8 cellular contexts compared by ENCODE assay signal in the genomic region with DNA sequence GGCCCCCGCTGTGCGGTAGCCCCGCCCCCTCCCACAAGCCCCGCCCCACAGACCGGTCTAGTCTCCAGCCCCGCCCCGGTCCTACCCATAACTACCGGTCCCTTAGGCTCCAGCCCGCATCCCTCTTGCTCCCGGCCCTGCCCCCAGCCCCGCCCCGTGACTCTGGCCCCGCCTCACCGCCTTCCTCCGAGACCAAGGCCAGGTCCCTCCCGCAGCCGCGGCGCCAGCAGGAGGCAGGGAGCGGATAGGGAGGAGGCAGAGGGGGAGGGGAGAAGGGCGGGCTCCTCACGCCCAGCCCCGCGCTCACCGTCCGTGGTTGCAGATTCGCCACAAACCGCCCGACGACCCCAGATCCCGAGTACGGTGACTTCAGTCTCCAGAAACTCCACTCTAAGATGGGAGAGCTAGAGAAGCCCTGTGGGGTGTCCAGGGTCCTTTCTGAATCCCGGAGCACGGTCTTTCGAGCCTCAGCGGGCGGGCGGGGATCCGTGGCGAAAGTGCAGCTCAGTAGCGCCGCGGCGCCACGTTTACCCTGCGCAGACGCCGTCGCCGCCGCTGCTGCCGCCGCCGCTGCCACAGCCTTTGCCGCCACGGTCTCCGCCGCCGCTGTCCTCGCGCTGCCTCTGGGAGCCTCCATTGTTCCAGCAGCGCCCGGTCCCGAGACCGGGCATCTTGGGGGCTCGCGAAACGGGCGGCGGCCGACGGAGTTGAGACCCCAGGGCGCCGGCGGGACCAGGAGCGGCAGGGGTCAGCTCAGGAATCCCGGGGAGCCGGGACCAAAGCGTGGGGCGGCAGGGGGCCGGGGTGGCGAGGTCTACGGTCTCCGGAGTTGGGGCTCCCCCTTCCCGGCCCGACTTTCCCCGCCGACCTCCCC. TPM values are rescaled to one million over a fixed set of nuclear protein-coding genes. Genes with fewer than 3 reads are reported as not detected.
DNase-seq lines count a peak whose midpoint lies in the region; ATAC-seq and TF ChIP-seq lines count a peak whose summit lies in the region.

A gene with protein sequence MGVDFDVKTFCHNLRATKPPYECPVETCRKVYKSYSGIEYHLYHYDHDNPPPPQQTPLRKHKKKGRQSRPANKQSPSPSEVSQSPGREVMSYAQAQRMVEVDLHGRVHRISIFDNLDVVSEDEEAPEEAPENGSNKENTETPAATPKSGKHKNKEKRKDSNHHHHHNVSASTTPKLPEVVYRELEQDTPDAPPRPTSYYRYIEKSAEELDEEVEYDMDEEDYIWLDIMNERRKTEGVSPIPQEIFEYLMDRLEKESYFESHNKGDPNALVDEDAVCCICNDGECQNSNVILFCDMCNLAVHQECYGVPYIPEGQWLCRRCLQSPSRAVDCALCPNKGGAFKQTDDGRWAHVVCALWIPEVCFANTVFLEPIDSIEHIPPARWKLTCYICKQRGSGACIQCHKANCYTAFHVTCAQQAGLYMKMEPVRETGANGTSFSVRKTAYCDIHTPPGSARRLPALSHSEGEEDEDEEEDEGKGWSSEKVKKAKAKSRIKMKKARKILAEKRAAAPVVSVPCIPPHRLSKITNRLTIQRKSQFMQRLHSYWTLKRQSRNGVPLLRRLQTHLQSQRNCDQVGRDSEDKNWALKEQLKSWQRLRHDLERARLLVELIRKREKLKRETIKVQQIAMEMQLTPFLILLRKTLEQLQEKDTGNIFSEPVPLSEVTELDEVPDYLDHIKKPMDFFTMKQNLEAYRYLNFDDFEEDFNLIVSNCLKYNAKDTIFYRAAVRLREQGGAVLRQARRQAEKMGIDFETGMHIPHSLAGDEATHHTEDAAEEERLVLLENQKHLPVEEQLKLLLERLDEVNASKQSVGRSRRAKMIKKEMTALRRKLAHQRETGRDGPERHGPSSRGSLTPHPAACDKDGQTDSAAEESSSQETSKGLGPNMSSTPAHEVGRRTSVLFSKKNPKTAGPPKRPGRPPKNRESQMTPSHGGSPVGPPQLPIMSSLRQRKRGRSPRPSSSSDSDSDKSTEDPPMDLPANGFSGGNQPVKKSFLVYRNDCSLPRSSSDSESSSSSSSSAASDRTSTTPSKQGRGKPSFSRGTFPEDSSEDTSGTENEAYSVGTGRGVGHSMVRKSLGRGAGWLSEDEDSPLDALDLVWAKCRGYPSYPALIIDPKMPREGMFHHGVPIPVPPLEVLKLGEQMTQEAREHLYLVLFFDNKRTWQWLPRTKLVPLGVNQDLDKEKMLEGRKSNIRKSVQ (N-terminal part only) (plus strand): TSS at position 530 of the 874 bp plus-strand sequence. CDS start 2,406 bp downstream, outside the sequence.

- in situ Hi-C loops in GM23248 (cut with MboI) = no loop called here

- peaks cover 30% of the 10 kb centered on the region for H3K36me3 Mint-ChIP-seq in activated T-helper 1 cell treated with anti-CD3 and anti-CD28 coated beads, Interleukin-12 subunit alpha, Interleukin-12 subunit beta, Interleukin-2, Interleukin-4 antibody, amounts not matched to agents 30 ng/mL and 10 ng/mL and 1 ng/mL, durations not matched to agents 14 hours and 24 hours and 36 hours (ENCODE audit: low read depth)
- H3K36me3 Mint-ChIP-seq in naive thymus-derived CD4-positive, alpha-beta T cell = peaks cover 1 to 12% (median 4%) of the 10 kb centered on the region in 5 donors
- H3K36me3 Mint-ChIP-seq in stimulated activated naive B cell treated with anti-CD40 and anti-IgM and Interleukin-4, amounts not matched to agents 10 μg/mL and 1 μg/mL and 100 μg/mL, for 72 hours = peaks cover 14 to 32% of the 10 kb centered on the region in 2 donors

- POLR2A ChIA-PET in naive thymus-derived CD4-positive, alpha-beta T cell (lab: Charles Lee) = interaction anchor here (0.9 to 4.1 kb wide), 15 partner anchors 10 to 334 kb away, joined by 3 to 33 read pairs (median 5); partner anchors contain the start of genes ARPC4, CRELD1, MTMR14 and OGG1

- H3K27me3 ChIP-seq in DND-41 (ENCODE audit: insufficient read depth, low read length, poor library complexity) = no peaks in the 10 kb centered on the region
- H3K27me3 ChIP-seq in GM23248 (replicated peaks; ENCODE audit: insufficient read depth) = no peaks in the 10 kb centered on the region
- no peaks in the 10 kb centered on the region for H3K27me3 ChIP-seq in naive thymus-derived CD4-positive, alpha-beta T cell (ENCODE audit: control insufficient read depth in 2 of 2, insufficient read depth in 2 of 2, low read length in 2 of 2)

- H3K36me3 ChIP-seq in DND-41 (ENCODE audit: insufficient read depth, low read length) = peaks cover 36% of the 10 kb centered on the region
- peaks cover 15% of the 10 kb centered on the region; the same call in 1 of the 2 replicates for H3K36me3 ChIP-seq in GM23248 (ENCODE audit: low read depth)
- H3K36me3 ChIP-seq in naive thymus-derived CD4-positive, alpha-beta T cell (ENCODE audit: control insufficient read depth in 2 of 3, insufficient read depth in 3 of 3, low read length in 3 of 3) = peaks cover 0 to 33% (median 0%) of the 10 kb centered on the region in 3 experiments

- H3K27ac Mint-ChIP-seq in activated T-helper 1 cell treated with anti-CD3 and anti-CD28 coated beads, Interleukin-12 subunit alpha, Interleukin-12 subunit beta, Interleukin-2, Interleukin-4 antibody, amounts not matched to agents 30 ng/mL and 10 ng/mL and 1 ng/mL, durations not matched to agents 14 hours and 24 hours and 36 hours = peak within 1 kb of the TSS; percentile 94
- H3K27ac Mint-ChIP-seq in naive thymus-derived CD4-positive, alpha-beta T cell = peak within 1 kb of the TSS; percentile 86 to 97 (median 95)
- H3K27ac Mint-ChIP-seq in stimulated activated naive B cell treated with anti-CD40 and anti-IgM and Interleukin-4, amounts not matched to agents 10 μg/mL and 1 μg/mL and 100 μg/mL, for 72 hours = peak within 1 kb of the TSS; percentile 99

- DNase-seq in DND-41 (peak; percentile 100), GM23248 (peak; percentile 100), Kasumi-1 (lab: John Stamatoyannopoulos, UW) (peak; percentile 97 to 98), RPMI7951 (ENCODE audit: low read depth) (peak; percentile 99), fibroblast of gingiva (ENCODE audit: low read depth) (peak; percentile 100)
- DNase-seq in activated T-helper 1 cell treated with anti-CD3 and anti-CD28 coated beads, Interleukin-12 subunit alpha, Interleukin-12 subunit beta, Interleukin-2, Interleukin-4 antibody, amounts not matched to agents 30 ng/mL and 10 ng/mL and 1 ng/mL, durations not matched to agents 14 hours and 24 hours and 36 hours (ENCODE audit: low spot score) = peak; percentile 96
- DNase-seq in naive thymus-derived CD4-positive, alpha-beta T cell = peak; percentile 91 to 99 (median 98)
- DNase-seq in stimulated activated naive B cell treated with anti-CD40 and anti-IgM and Interleukin-4, amounts not matched to agents 10 μg/mL and 1 μg/mL and 100 μg/mL, for 72 hours = peak; percentile 95

- peaks cover 46% of the 10 kb centered on the region for H3K79me2 ChIP-seq in DND-41 (ENCODE audit: insufficient read depth, low read length)
- H3K79me2 ChIP-seq in GM23248 (ENCODE audit: insufficient read depth) = peaks cover 48% of the 10 kb centered on the region

- 1% methylated on average over 60 to 88 of the region's 88 CpGs for WGBS in GM23248 (ENCODE audit: low coverage in 1 of 2, low lambda C conversion rate in 2 of 2, missing lambda C conversion rate in 2 of 2), 2 experiments

- CTCF ChIA-PET in naive thymus-derived CD4-positive, alpha-beta T cell (lab: Charles Lee) = interaction anchor here (1.3 kb wide), 1 partner anchor 14 kb away, joined by 3 read pairs; no protein-coding TSS in a partner anchor

- H2AFZ ChIP-seq in DND-41 (ENCODE audit: low read depth, low read length) = peak within 1 kb of the TSS; percentile 98
- H2AFZ ChIP-seq in GM23248 = peak within 1 kb of the TSS; percentile 87

- H3K4me3 ChIP-seq in DND-41 (ENCODE audit: low read depth in 1 of 2, low read length in 2 of 2) (peak within 1 kb of the TSS; percentile 84 to 88), GM23248 (peak within 1 kb of the TSS; percentile 84)
- peak within 1 kb of the TSS; percentile 85 for H3K4me3 ChIP-seq in naive thymus-derived CD4-positive, alpha-beta T cell (ENCODE audit: low read length)

- no peaks in the 10 kb centered on the region for H3K9me3 Mint-ChIP-seq in activated T-helper 1 cell treated with anti-CD3 and anti-CD28 coated beads, Interleukin-12 subunit alpha, Interleukin-12 subunit beta, Interleukin-2, Interleukin-4 antibody, amounts not matched to agents 30 ng/mL and 10 ng/mL and 1 ng/mL, durations not matched to agents 14 hours and 24 hours and 36 hours
- peaks cover 0 to 2% (median 0%) of the 10 kb centered on the region in 11 donors for H3K9me3 Mint-ChIP-seq in naive thymus-derived CD4-positive, alpha-beta T cell
- no peaks in the 10 kb centered on the region for H3K9me3 Mint-ChIP-seq in stimulated activated naive B cell treated with anti-CD40 and anti-IgM and Interleukin-4, amounts not matched to agents 10 μg/mL and 1 μg/mL and 100 μg/mL, for 72 hours

- H3K4me1 Mint-ChIP-seq in activated T-helper 1 cell treated with anti-CD3 and anti-CD28 coated beads, Interleukin-12 subunit alpha, Interleukin-12 subunit beta, Interleukin-2, Interleukin-4 antibody, amounts not matched to agents 30 ng/mL and 10 ng/mL and 1 ng/mL, durations not matched to agents 14 hours and 24 hours and 36 hours (ENCODE audit: low read depth) = peaks cover 58% of the 10 kb centered on the region
- H3K4me1 Mint-ChIP-seq in naive thymus-derived CD4-positive, alpha-beta T cell = peaks cover 49 to 77% (median 72%) of the 10 kb centered on the region in 7 donors
- peaks cover 45 to 67% of the 10 kb centered on the region in 2 donors for H3K4me1 Mint-ChIP-seq in stimulated activated naive B cell treated with anti-CD40 and anti-IgM and Interleukin-4, amounts not matched to agents 10 μg/mL and 1 μg/mL and 100 μg/mL, for 72 hours

- H3K9me3 ChIP-seq in DND-41 (ENCODE audit: insufficient read depth, low read length, severe bottlenecking) = no peaks in the 10 kb centered on the region
- H3K9me3 ChIP-seq in GM23248 (ENCODE audit: low read depth) = no peaks in the 10 kb centered on the region
- H3K9me3 ChIP-seq in naive thymus-derived CD4-positive, alpha-beta T cell (ENCODE audit: control insufficient read depth in 2 of 3, low read length in 3 of 3) = no peaks in the 10 kb centered on the region

- H3F3A ChIP-seq in GM23248 (ENCODE audit: insufficient read depth) = peaks cover 9% of the 10 kb centered on the region

- H3K4me2 ChIP-seq in DND-41 (ENCODE audit: insufficient read depth, low read length) = peak within 1 kb of the TSS; percentile 95
- H3K4me2 ChIP-seq in GM23248 (ENCODE audit: unreplicated experiment) = peak within 1 kb of the TSS; percentile 98

- peak; percentile 95 for ATAC-seq in DND-41 (ENCODE audit: insufficient read depth, low read depth)
- peak; percentile 96 for ATAC-seq in naive thymus-derived CD4-positive, alpha-beta T cell
- peak; percentile 95 to 96 for ATAC-seq in stimulated activated naive B cell treated with anti-CD40 and anti-IgM and Interleukin-4, amounts not matched to agents 10 μg/mL and 1 μg/mL and 100 μg/mL, for 72 hours (replicated peaks)

- H3K4me1 ChIP-seq in DND-41 (ENCODE audit: insufficient read depth, low read length) (peaks cover 38% of the 10 kb centered on the region), GM23248 (ENCODE audit: insufficient read depth) (peaks cover 17% of the 10 kb centered on the region)
- H3K4me1 ChIP-seq in naive thymus-derived CD4-positive, alpha-beta T cell (ENCODE audit: control insufficient read depth in 2 of 2, insufficient read depth in 2 of 2, low read length in 2 of 2) = peaks cover 22 to 32% of the 10 kb centered on the region in 2 donors

- H3K9ac ChIP-seq in DND-41 (ENCODE audit: low read depth, low read length) (peak within 1 kb of the TSS; percentile 96), GM23248 (peak within 1 kb of the TSS; percentile 96)

- H4K20me1 ChIP-seq in DND-41 (ENCODE audit: insufficient read depth, low read length) (peaks cover 31% of the 10 kb centered on the region), GM23248 (ENCODE audit: insufficient read depth) (no peaks in the 10 kb centered on the region; the same call in 1 of the 2 replicates)

- intact Hi-C loops in activated T-helper 1 cell treated with anti-CD3 and anti-CD28 coated beads, Interleukin-12 subunit alpha, Interleukin-12 subunit beta, Interleukin-2, Interleukin-4 antibody, amounts not matched to agents 30 ng/mL and 10 ng/mL and 1 ng/mL, durations not matched to agents 14 hours and 24 hours and 36 hours (cut with micrococcal nuclease) = loop anchor here (1.0 to 2.0 kb wide), 14 partner anchors 18 to 768 kb away; partner anchors contain the start of genes BRK1, EMC3, JAGN1 and MTMR14
- intact Hi-C loops in naive thymus-derived CD4-positive, alpha-beta T cell (cut with micrococcal nuclease) = loop anchor here (1.0 to 5.0 kb wide), 22 partner anchors 18 to 769 kb away; partner anchors contain the start of genes BRK1 (in 2 of the 2), CRELD1 (in 2 of the 2), JAGN1 (in 2 of the 2) and MTMR14 (in 2 of the 2)

- TF ChIP-seq CTCF in DND-41 (IDR thresholded peaks at IDR 0.05; ENCODE audit: borderline replicate concordance, extremely low read depth, low read length, poor library complexity, severe bottlenecking) = peak; percentile 21

- H3K4me3 Mint-ChIP-seq in activated T-helper 1 cell treated with anti-CD3 and anti-CD28 coated beads, Interleukin-12 subunit alpha, Interleukin-12 subunit beta, Interleukin-2, Interleukin-4 antibody, amounts not matched to agents 30 ng/mL and 10 ng/mL and 1 ng/mL, durations not matched to agents 14 hours and 24 hours and 36 hours = peak within 1 kb of the TSS; percentile 96
- peak within 1 kb of the TSS; percentile 91 to 98 (median 93) for H3K4me3 Mint-ChIP-seq in naive thymus-derived CD4-positive, alpha-beta T cell
- peak within 1 kb of the TSS; percentile 87 to 94 for H3K4me3 Mint-ChIP-seq in stimulated activated naive B cell treated with anti-CD40 and anti-IgM and Interleukin-4, amounts not matched to agents 10 μg/mL and 1 μg/mL and 100 μg/mL, for 72 hours

- H3K27ac ChIP-seq in DND-41 (ENCODE audit: low read length) (peak within 1 kb of the TSS; percentile 100), GM23248 (peak within 1 kb of the TSS; percentile 97)
- peak within 1 kb of the TSS; percentile 88 for H3K27ac ChIP-seq in naive thymus-derived CD4-positive, alpha-beta T cell (ENCODE audit: low read depth, low read length)

- no peaks in the 10 kb centered on the region for H3K9me2 ChIP-seq in GM23248 (ENCODE audit: insufficient read depth)

- H3K27me3 Mint-ChIP-seq in activated T-helper 1 cell treated with anti-CD3 and anti-CD28 coated beads, Interleukin-12 subunit alpha, Interleukin-12 subunit beta, Interleukin-2, Interleukin-4 antibody, amounts not matched to agents 30 ng/mL and 10 ng/mL and 1 ng/mL, durations not matched to agents 14 hours and 24 hours and 36 hours (ENCODE audit: insufficient read depth) = no peaks in the 10 kb centered on the region
- H3K27me3 Mint-ChIP-seq in naive thymus-derived CD4-positive, alpha-beta T cell = no peaks in the 10 kb centered on the region
- H3K27me3 Mint-ChIP-seq in stimulated activated naive B cell treated with anti-CD40 and anti-IgM and Interleukin-4, amounts not matched to agents 10 μg/mL and 1 μg/mL and 100 μg/mL, for 72 hours = no peaks in the 10 kb centered on the region

RNA-seq across cellular contexts. Expression of the gene that starts here (rescaled TPM):
- total RNA-seq in GM23248 (2014; rRNA removed; shearing (Covaris generic)) = 16.3 and 18.3 TPM in 2 replicates
- 7.3 and 10.4 TPM in 2 replicates for polyA plus RNA-seq in GM23248 (2016; fragmentation: Nextera tagmentation; extraction: Ambion mirVana)
- total RNA-seq in RPMI7951 (2014; rRNA removed; shearing (Covaris generic)) = 14.2 and 15.2 TPM in 2 replicates
- 44.6 and 45.9 TPM in 2 replicates for total RNA-seq in activated T-helper 1 cell treated with anti-CD3 and anti-CD28 coated beads, Interleukin-12 subunit alpha, Interleukin-12 subunit beta, Interleukin-2, Interleukin-4 antibody, amounts not matched to agents 30 ng/mL and 10 ng/mL and 1 ng/mL, durations not matched to agents 14 hours and 24 hours and 36 hours
- 10 to 100 TPM; 32.0 to 42.4 (median 39.5) TPM for total RNA-seq in naive thymus-derived CD4-positive, alpha-beta T cell
- polyA plus RNA-seq in naive thymus-derived CD4-positive, alpha-beta T cell = 10 to 100 TPM in 1 of 2 donors, 1 to 10 TPM in 1; 9.2 to 24.6 TPM

Comparison
In these comparisons a context has a peak if more than half of its experiments do, and no peak if none do; other contexts are left out.
1. Peak in every context shown above with its lines: DNase-seq, ATAC-seq, H3K4me3 ChIP-seq and H3K27ac ChIP-seq.